ENCODE assay signal across 8 cellular contexts in the genomic region with DNA sequence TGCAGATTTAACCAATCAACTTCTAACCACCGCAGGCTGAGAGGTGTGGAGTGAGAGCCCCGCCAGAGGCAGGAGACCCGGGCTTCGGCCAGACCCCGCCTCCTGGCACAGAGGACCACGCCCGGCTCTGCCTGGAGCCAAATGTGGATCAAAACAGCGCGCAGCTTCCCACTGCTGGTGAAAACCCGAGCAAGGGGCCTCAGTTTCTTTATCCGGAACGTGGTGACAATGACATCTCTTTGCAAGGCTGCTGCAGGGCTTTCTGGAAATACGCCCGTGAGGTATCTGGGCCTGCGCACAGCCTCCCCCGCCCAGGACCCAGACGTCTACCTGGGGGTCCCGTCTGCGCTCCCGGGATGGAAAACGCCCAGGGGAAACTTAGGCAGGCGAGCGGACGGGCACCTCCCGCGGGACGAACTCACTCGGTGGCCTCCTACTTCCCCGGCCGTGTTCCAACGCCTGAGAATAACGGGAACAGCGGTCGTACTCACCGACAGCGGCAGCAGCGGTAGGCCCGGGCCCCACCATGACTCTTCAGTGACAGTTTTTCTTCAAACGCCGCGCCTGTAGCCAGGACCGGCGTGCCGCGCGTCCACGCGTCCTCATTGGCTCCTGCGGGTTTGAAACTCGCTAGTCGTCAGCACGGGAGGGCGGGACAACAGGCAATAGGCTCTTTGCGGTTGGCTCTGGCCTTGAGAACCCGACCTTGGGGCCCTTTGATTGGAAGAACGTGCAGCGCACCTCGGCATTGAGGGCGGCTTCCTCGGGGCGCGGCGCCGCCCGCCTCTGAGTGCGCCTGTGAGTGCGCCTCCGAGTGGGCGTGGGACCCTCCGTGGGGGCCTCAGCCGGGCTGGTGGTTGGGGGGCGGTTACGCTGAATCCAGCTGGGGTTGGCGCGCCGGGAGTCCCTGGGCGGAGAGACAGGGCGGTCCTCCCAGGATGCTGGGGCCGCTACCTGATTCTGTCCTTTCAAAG. TPM values are rescaled to one million over a fixed set of nuclear protein-coding genes. Genes with fewer than 3 reads are reported as not detected.
DNase-seq lines count a peak whose midpoint lies in the region; ATAC-seq and TF ChIP-seq lines count a peak whose summit lies in the region.

A gene with protein sequence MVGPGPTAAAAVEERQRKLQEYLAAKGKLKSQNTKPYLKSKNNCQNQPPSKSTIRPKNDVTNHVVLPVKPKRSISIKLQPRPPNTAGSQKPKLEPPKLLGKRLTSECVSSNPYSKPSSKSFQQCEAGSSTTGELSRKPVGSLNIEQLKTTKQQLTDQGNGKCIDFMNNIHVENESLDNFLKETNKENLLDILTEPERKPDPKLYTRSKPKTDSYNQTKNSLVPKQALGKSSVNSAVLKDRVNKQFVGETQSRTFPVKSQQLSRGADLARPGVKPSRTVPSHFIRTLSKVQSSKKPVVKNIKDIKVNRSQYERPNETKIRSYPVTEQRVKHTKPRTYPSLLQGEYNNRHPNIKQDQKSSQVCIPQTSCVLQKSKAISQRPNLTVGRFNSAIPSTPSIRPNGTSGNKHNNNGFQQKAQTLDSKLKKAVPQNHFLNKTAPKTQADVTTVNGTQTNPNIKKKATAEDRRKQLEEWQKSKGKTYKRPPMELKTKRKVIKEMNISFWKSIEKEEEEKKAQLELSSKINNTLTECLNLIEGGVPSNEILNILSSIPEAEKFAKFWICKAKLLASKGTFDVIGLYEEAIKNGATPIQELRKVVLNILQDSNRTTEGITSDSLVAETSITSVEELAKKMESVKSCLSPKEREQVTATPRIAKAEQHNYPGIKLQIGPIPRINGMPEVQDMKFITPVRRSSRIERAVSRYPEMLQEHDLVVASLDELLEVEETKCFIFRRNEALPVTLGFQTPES (minus strand): TSS at position 539 of the 974 bp plus-strand sequence. CDS start 11 bp downstream, at position 528.

- intact Hi-C loops in T-helper 1 cell treated with Interleukin-12 subunit alpha and Interleukin-12 subunit beta and Interleukin-4 antibody, amounts not matched to agents 30 ng/mL and 1 ng/mL, for 36 hours (cut with micrococcal nuclease): loop anchor here (1.0 to 5.0 kb wide), 11 partner anchors 15 to 710 kb away; a partner anchor contains a TSS
- intact Hi-C loops in left cardiac atrium (cut with DNase I): no loop called here
- intact Hi-C loops in posterior vena cava (cut with DNase I): no loop called here

- peak; percentile 98 for ATAC-seq in HG02885 (IDR thresholded peaks at IDR 0.05; ENCODE audit: poor library complexity, unreplicated experiment)
- peak; percentile 100 for ATAC-seq in left cardiac atrium

- DNase-seq in NCI-H1694 (lab: John Stamatoyannopoulos, UW): peak; percentile 97
- DNase-seq in amniotic epithelial cell (ENCODE audit: low read depth): peak; percentile 97
- peak; percentile 97 for DNase-seq in left cardiac atrium
- DNase-seq in posterior vena cava (ENCODE audit: low spot score): peak; percentile 98
- peak; percentile 97 for DNase-seq in ureter (ENCODE audit: low spot score)

- TF ChIP-seq POLR2A in GM15510 (IDR thresholded peaks at IDR 0.05; ENCODE audit: borderline replicate concordance, extremely low read depth, insufficient read length): peak; percentile 54

RNA-seq across cellular contexts. Expression of the gene that starts here (rescaled TPM):
- 33.2 and 38.4 TPM in 2 replicates for total RNA-seq in T-helper 1 cell treated with Interleukin-12 subunit alpha and Interleukin-12 subunit beta and Interleukin-4 antibody, amounts not matched to agents 30 ng/mL and 1 ng/mL, for 36 hours
- total RNA-seq in left cardiac atrium (under 1 TPM; 0.05 to 0.68 TPM), posterior vena cava (under 1 TPM; 0.24 to 0.65 TPM), ureter (1.2 TPM)

Comparison
In these comparisons a context has a peak if more than half of its experiments do, and no peak if none do; other contexts are left out.
1. Peak in every context shown above with its lines: DNase-seq and ATAC-seq.
2. RNA of the gene that starts here (total RNA-seq): 33.2 to 38.4 TPM in T-helper 1 cell treated with Interleukin-12 subunit alpha and Interleukin-12 subunit beta and Interleukin-4 antibody, amounts not matched to agents 30 ng/mL and 1 ng/mL, for 36 hours; 1.2 TPM in ureter (single experiment), 0.05 to 0.68 TPM in left cardiac atrium and 0.24 to 0.65 TPM in posterior vena cava; every median in the first group is over 10 times any median in the second.
3. Peak in DNase-seq and ATAC-seq in left cardiac atrium; RNA of the gene not detected or under 1 TPM.
4. Peak in DNase-seq in posterior vena cava; RNA of the gene not detected or under 1 TPM.